1 cellular context compared by ENCODE assay signal in the genomic region with DNA sequence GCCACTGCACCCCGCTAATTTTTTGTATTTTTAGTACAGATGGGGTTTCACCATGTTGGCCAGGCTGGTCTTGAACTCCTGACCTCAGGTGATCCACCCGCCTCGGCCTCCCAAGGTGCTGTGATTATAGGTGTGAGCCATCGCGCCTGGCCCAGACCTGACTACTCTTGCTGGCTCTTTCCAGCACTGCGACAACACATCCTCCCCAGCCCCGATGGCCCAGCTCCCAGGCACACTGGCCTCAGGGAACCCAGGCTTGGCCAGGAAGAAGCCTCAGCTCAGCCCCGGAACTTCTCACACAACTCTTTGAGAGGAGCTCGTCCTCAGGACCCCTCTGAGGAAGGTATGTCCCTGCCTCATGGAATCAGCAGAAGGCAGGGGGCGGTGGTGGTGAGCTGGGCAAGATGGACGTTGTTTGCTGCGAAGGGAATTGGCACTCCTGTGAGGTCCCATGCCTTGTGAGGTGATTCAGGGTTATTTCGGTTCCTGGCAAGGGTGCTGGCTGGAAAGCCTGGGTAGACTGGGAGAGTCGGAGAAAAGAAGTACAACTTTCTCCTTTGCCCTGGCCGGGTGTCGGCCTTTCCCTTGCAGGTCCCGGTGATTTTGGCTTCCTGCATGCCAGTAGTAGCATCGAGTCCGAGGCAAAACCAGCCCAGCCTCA.
TF ChIP-seq lines count a peak whose summit lies in the region.

No MANE protein-coding gene starts in this region.

TF ChIP-seq in H1, 55 proteins besides CTCF, POLR2A, EP300 and RAD21:
- TF ChIP-seq NRF1 (IDR thresholded peaks at IDR 0.05; ENCODE audit: low read depth, low read length) (no peak), SIX5 (IDR thresholded peaks at IDR 0.05; ENCODE audit: low read depth, low read length) (no peak), KDM1A (IDR thresholded peaks at IDR 0.05; ENCODE audit: borderline replicate concordance, low read length) (no peak), HDAC6 (IDR thresholded peaks at IDR 0.05; ENCODE audit: low read depth, low read length) (no peak), TEAD4 (IDR thresholded peaks at IDR 0.05; ENCODE audit: low read depth, low read length) (no peak), CBX8 (IDR thresholded peaks at IDR 0.05; ENCODE audit: borderline replicate concordance, low read depth, low read length) (no peak)
- TF ChIP-seq, protein P1, sequence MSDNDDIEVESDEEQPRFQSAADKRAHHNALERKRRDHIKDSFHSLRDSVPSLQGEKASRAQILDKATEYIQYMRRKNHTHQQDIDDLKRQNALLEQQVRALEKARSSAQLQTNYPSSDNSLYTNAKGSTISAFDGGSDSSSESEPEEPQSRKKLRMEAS (IDR thresholded peaks at IDR 0.05): no peak
- TF ChIP-seq, protein P2, sequence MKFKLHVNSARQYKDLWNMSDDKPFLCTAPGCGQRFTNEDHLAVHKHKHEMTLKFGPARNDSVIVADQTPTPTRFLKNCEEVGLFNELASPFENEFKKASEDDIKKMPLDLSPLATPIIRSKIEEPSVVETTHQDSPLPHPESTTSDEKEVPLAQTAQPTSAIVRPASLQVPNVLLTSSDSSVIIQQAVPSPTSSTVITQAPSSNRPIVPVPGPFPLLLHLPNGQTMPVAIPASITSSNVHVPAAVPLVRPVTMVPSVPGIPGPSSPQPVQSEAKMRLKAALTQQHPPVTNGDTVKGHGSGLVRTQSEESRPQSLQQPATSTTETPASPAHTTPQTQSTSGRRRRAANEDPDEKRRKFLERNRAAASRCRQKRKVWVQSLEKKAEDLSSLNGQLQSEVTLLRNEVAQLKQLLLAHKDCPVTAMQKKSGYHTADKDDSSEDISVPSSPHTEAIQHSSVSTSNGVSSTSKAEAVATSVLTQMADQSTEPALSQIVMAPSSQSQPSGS (IDR thresholded peaks at IDR 0.05; ENCODE audit: low read length): no peak
